In genomic region chr1:244865028-244865371, GRCh38 we compare ENCODE assay signal across 1 cellular context.
TF ChIP-seq lines count a peak whose summit lies in the region.

No MANE protein-coding gene starts in this region.

TF ChIP-seq in IMR-90, 13 proteins besides CTCF, POLR2A, EP300 and RAD21:
- TF ChIP-seq CEBPB (IDR thresholded peaks at IDR 0.05; ENCODE audit: low read depth, low read length): no peak
- TF ChIP-seq MXI1 (IDR thresholded peaks at IDR 0.05; ENCODE audit: borderline replicate concordance, low read depth, low read length): no peak
- TF ChIP-seq MAFK (IDR thresholded peaks at IDR 0.05; ENCODE audit: low read depth, low read length): no peak
- TF ChIP-seq USF2 (IDR thresholded peaks at IDR 0.05; ENCODE audit: low read depth, low read length): no peak
- no peak for TF ChIP-seq CHD1 (IDR thresholded peaks at IDR 0.05; ENCODE audit: low read depth, low read length)
- no peak for TF ChIP-seq BHLHE40 (IDR thresholded peaks at IDR 0.05; ENCODE audit: low read depth, low read length)
- TF ChIP-seq RFX5 (IDR thresholded peaks at IDR 0.05; ENCODE audit: low read depth, low read length): no peak
- TF ChIP-seq ELK1 (IDR thresholded peaks at IDR 0.05; ENCODE audit: borderline replicate concordance, low read depth, low read length): no peak
- TF ChIP-seq NFE2L2 (IDR thresholded peaks at IDR 0.05; ENCODE audit: low read depth, low read length): no peak
- no peak for TF ChIP-seq FOS (IDR thresholded peaks at IDR 0.05; ENCODE audit: low read depth, low read length)
- TF ChIP-seq MAZ (IDR thresholded peaks at IDR 0.05; ENCODE audit: borderline replicate concordance, low read depth, low read length): no peak
- TF ChIP-seq SMC3 (IDR thresholded peaks at IDR 0.05; ENCODE audit: low read depth, low read length): no peak
- no peak for TF ChIP-seq RCOR1 (IDR thresholded peaks at IDR 0.05; ENCODE audit: insufficient replicate concordance, low read length)
